In the genomic region with DNA sequence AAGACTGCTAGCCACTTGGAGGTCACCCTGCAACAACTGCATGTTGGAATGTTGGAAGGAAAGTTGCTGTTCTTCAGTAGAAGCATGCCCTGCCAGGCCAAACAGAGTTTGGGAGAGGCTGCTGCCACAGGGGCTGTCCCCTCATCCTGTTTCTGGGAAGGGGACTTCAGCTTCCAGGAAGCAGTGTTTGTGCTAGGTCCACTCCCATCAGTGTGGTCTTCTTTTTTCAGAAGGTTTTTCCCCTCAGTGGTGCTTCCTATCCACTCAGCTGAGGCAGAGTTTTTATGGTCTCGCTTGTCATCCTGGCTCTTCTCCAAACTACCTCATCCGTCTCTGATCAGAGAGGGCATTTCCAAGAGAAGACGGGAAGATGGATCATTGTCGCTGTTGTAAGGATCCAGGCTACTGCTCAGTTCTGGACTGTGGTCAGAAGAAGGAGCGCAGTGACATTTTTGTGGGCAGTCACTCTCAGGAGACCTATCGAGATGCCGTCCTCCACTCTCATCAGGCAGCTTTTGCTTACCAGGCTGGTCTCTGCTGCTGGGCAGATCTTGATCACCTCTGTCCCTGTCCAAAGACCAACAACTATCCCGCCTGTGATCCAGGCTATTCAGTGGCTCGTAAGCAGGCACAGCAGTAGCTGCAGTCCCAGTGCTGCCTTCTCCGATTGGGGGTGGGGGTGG, we compare ENCODE assay signal across 20 cellular contexts.
A peak's percentile ranks its signal among the peaks of the same experiment; 100 is the strongest.
DNase-seq lines count a peak whose midpoint lies in the region; ATAC-seq and TF ChIP-seq lines count a peak whose summit lies in the region.
"Had no signal": no experiment of that assay in that cellular context is flagged by ENCODE, and none has a peak within 500 bp of the region (broad histone marks: within the 10 kb centered on the region; RNA-seq: fewer than 3 reads in every experiment).

No MANE protein-coding gene starts in this region.

- H2AFZ ChIP-seq in GM23338: no peak overlapping the region

- WGBS in right lobe of liver (ENCODE audit: insufficient coverage, low coverage, low lambda C conversion rate, missing lambda C conversion rate): 67% methylated on average over 1 of the region's 10 CpGs
- 87 to 91% (median 88%) methylated on average over 10 of the region's 10 CpGs for WGBS in ovary, 3 donors

- peak; percentile 13 for DNase-seq in Daoy (ENCODE audit: low read depth)
- DNase-seq in LHCN-M2 (ENCODE audit: low read depth): peak; percentile 0
- peak; percentile 10 for DNase-seq in fibroblast of mammary gland (ENCODE audit: low read depth)
- DNase-seq in GM23338 (ENCODE audit: low spot score): no peak
- no peak for DNase-seq in right lobe of liver
- no peak for DNase-seq in ovary
- DNase-seq in RPMI8226: no peak
- DNase-seq: Calu3; CD8-positive, alpha-beta T cell; DMS79 treated with DMSO at 0.1 percent for 48 hours; EL; GOT3; H7; HFFc6; IMR-90 had no signal

- TF ChIP-seq POLR2A in right lobe of liver (IDR thresholded peaks at IDR 0.05) (no peak), ovary (IDR thresholded peaks at IDR 0.05) (no peak)

- no peaks in the 10 kb centered on the region for H3K9me2 ChIP-seq in GM23338 (ENCODE audit: insufficient read depth)

- no peak overlapping the region for H3K4me2 ChIP-seq in GM23338
- H3K4me2 ChIP-seq: BLaER1 treated with 17β-estradiol and CSF1 and Interleukin-3, amounts not matched to agents 10 nM and 100 nM had no signal

- no peaks in the 10 kb centered on the region for H3K4me1 Mint-ChIP-seq in stimulated activated memory B cell treated with anti-CD40 and anti-IgM and Interleukin-4, amounts not matched to agents 10 μg/mL and 1 μg/mL and 100 μg/mL, for 72 hours
- H3K4me1 Mint-ChIP-seq in GM23338: no peaks in the 10 kb centered on the region
- H3K4me1 Mint-ChIP-seq: B cell had no signal

- H3K9me3 ChIP-seq in right lobe of liver (no peaks in the 10 kb centered on the region), ovary (peaks cover 0 to 5% of the 10 kb centered on the region in 2 donors)

- no peaks in the 10 kb centered on the region for H3K79me2 ChIP-seq in GM23338 (replicated peaks; ENCODE audit: insufficient read depth)

- TF ChIP-seq CTCF in fibroblast of mammary gland (conservative IDR thresholded peaks at IDR 0.05; ENCODE audit: control insufficient read depth, insufficient read depth, low read depth, low read length) (no peak), GM23338 (conservative IDR thresholded peaks at IDR 0.05; ENCODE audit: low read depth in 2 of 2) (no peak), right lobe of liver (IDR thresholded peaks at IDR 0.05) (no peak), ovary (IDR thresholded peaks at IDR 0.05) (no peak)

- H3K27ac ChIP-seq in GM23338 (ENCODE audit: low read depth) (no peak overlapping the region), right lobe of liver (no peak overlapping the region), ovary (no peak overlapping the region)
- H3K27ac ChIP-seq: BLaER1 treated with 17β-estradiol and CSF1 and Interleukin-3, amounts not matched to agents 10 nM and 100 nM had no signal

- peaks cover 9% of the 10 kb centered on the region for H3K9me3 Mint-ChIP-seq in stimulated activated memory B cell treated with anti-CD40 and anti-IgM and Interleukin-4, amounts not matched to agents 10 μg/mL and 1 μg/mL and 100 μg/mL, for 72 hours
- peaks cover 13% of the 10 kb centered on the region; the same call in 2 of the 3 replicates for H3K9me3 Mint-ChIP-seq in GM23338

- H3K4me3 Mint-ChIP-seq in stimulated activated memory B cell treated with anti-CD40 and anti-IgM and Interleukin-4, amounts not matched to agents 10 μg/mL and 1 μg/mL and 100 μg/mL, for 72 hours: no peak overlapping the region
- H3K4me3 Mint-ChIP-seq in GM23338: no peak overlapping the region
- H3K4me3 Mint-ChIP-seq: B cell; CD8-positive, alpha-beta T cell; HFFc6 had no signal

- peaks cover under 1% of the 10 kb centered on the region for H3K27me3 Mint-ChIP-seq in stimulated activated memory B cell treated with anti-CD40 and anti-IgM and Interleukin-4, amounts not matched to agents 10 μg/mL and 1 μg/mL and 100 μg/mL, for 72 hours
- H3K27me3 Mint-ChIP-seq in GM23338 (ENCODE audit: insufficient read depth, low read depth, poor library complexity): no peaks in the 10 kb centered on the region

- H3F3A ChIP-seq in GM23338 (replicated peaks; ENCODE audit: low read depth): no peaks in the 10 kb centered on the region

- no peak overlapping the region for H3K4me3 ChIP-seq in fibroblast of mammary gland (ENCODE audit: control insufficient read depth, low read depth, low read length)
- H3K4me3 ChIP-seq in GM23338: no peak overlapping the region
- H3K4me3 ChIP-seq in right lobe of liver: no peak overlapping the region
- H3K4me3 ChIP-seq in ovary: no peak overlapping the region
- H3K4me3 ChIP-seq: BLaER1 treated with 17β-estradiol and CSF1 and Interleukin-3, amounts not matched to agents 10 nM and 100 nM; GM12878 had no signal

- H4K20me1 ChIP-seq in GM23338 (replicated peaks; ENCODE audit: insufficient read depth): no peaks in the 10 kb centered on the region
- H4K20me1 ChIP-seq: BLaER1 treated with 17β-estradiol and CSF1 and Interleukin-3, amounts not matched to agents 10 nM and 100 nM had no signal

- H3K27me3 ChIP-seq in GM23338 (ENCODE audit: insufficient read depth) (no peaks in the 10 kb centered on the region), right lobe of liver (no peaks in the 10 kb centered on the region), ovary (no peaks in the 10 kb centered on the region)
- H3K27me3 ChIP-seq: BLaER1 treated with 17β-estradiol and CSF1 and Interleukin-3, amounts not matched to agents 10 nM and 100 nM had no signal

- no peaks in the 10 kb centered on the region for H3K4me1 ChIP-seq in GM23338 (ENCODE audit: insufficient read depth)
- no peaks in the 10 kb centered on the region for H3K4me1 ChIP-seq in right lobe of liver
- no peaks in the 10 kb centered on the region for H3K4me1 ChIP-seq in ovary (ENCODE audit: insufficient read depth)
- H3K4me1 ChIP-seq: BLaER1 treated with 17β-estradiol and CSF1 and Interleukin-3, amounts not matched to agents 10 nM and 100 nM had no signal

- peak; percentile 27 for ATAC-seq in stimulated activated memory B cell treated with anti-CD40 and anti-IgM and Interleukin-4, amounts not matched to agents 10 μg/mL and 1 μg/mL and 100 μg/mL, for 72 hours
- ATAC-seq in GM23338 (no peak), right lobe of liver (no peak)
- ATAC-seq: CD8-positive, alpha-beta T cell; GM12878; HCT116 had no signal

- H3K36me3 ChIP-seq in GM23338 (ENCODE audit: insufficient read depth) (no peaks in the 10 kb centered on the region), right lobe of liver (no peaks in the 10 kb centered on the region), ovary (no peaks in the 10 kb centered on the region)
- H3K36me3 ChIP-seq: BLaER1 treated with 17β-estradiol and CSF1 and Interleukin-3, amounts not matched to agents 10 nM and 100 nM had no signal

- no peaks in the 10 kb centered on the region for H3K36me3 Mint-ChIP-seq in stimulated activated memory B cell treated with anti-CD40 and anti-IgM and Interleukin-4, amounts not matched to agents 10 μg/mL and 1 μg/mL and 100 μg/mL, for 72 hours
- peaks cover 4% of the 10 kb centered on the region; the same call in 2 of the 3 replicates for H3K36me3 Mint-ChIP-seq in GM23338 (ENCODE audit: low read depth)
- H3K36me3 Mint-ChIP-seq: CD8-positive, alpha-beta T cell had no signal

- intact Hi-C loops in right lobe of liver (cut with DNase I) (no loop called here), ovary (cut with DNase I) (loop anchor here in 1 of 4 donors (10.0 kb wide), 1 partner anchor 164 kb away; no protein-coding TSS in a partner anchor)

- no peak overlapping the region for H3K27ac Mint-ChIP-seq in stimulated activated memory B cell treated with anti-CD40 and anti-IgM and Interleukin-4, amounts not matched to agents 10 μg/mL and 1 μg/mL and 100 μg/mL, for 72 hours
- H3K27ac Mint-ChIP-seq in GM23338: no peak overlapping the region
- H3K27ac Mint-ChIP-seq: B cell; CD8-positive, alpha-beta T cell; HFFc6 had no signal

- TF ChIP-seq EP300 in ovary (IDR thresholded peaks at IDR 0.05): no peak

TF ChIP-seq in GM23338, 12 proteins besides CTCF, POLR2A, EP300 and RAD21 (continues in another document):
- TF ChIP-seq POLR2AphosphoS5 (IDR thresholded peaks at IDR 0.05; ENCODE audit: low read depth): no peak

Comparison
In these comparisons a context has a peak if more than half of its experiments do, and no peak if none do; other contexts are left out.
1. DNase-seq: peak in Daoy (single experiment), LHCN-M2 (single experiment) and fibroblast of mammary gland (single experiment); none in GM23338 (single experiment), right lobe of liver (0 of 3), ovary (0 of 5) and RPMI8226 (single experiment).